1 cellular context compared by ENCODE assay signal in the genomic region with DNA sequence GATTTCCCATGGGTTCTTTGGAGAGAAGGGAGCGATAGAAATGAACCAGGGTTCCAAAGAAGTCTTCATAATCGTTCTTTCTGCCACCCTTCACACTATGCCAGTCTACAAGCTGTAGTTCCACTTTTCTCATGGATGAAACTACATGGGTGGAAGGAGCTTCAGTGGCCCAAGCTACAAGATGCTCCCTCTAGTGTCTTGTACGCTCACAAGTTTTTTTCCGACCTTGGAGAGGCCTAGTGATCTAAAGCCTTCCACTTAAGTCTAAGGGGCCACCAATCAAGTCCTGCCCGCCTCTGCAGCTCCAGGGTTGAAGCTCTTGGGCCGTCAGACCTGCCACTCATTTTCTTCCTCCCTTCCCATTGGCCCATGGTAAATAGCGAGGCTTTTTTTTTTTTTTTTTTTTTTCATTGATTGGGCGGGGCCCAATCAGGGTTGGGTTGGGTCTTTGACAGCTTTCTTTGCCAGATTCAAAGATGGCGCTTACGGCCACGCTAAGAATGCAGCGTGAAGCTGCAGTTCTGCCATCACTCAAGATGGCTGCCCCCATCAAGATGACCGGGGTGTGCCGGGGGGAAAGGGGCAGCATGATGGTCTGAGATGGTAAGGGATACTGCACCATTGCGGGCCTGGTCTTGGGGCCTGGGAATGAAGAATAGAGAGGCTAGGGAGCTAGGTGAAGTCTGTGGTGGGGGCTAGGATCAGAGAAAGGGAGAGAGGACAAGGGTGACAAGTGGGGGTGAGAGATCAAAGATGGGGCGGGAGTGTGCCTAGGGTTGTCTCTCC.
A peak's percentile ranks its signal among the peaks of the same experiment; 100 is the strongest.
TF ChIP-seq lines count a peak whose summit lies in the region.

TSS of gene TOMM40L (plus strand) at position 527 of the 786 bp plus-strand sequence. CDS start 430 bp downstream, outside the sequence.

TF ChIP-seq in K562, 482 proteins besides CTCF, POLR2A, EP300 and RAD21 (continued from another document and continues in another):
- TF ChIP-seq, protein P1, sequence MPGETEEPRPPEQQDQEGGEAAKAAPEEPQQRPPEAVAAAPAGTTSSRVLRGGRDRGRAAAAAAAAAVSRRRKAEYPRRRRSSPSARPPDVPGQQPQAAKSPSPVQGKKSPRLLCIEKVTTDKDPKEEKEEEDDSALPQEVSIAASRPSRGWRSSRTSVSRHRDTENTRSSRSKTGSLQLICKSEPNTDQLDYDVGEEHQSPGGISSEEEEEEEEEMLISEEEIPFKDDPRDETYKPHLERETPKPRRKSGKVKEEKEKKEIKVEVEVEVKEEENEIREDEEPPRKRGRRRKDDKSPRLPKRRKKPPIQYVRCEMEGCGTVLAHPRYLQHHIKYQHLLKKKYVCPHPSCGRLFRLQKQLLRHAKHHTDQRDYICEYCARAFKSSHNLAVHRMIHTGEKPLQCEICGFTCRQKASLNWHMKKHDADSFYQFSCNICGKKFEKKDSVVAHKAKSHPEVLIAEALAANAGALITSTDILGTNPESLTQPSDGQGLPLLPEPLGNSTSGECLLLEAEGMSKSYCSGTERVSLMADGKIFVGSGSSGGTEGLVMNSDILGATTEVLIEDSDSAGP (CRISPR knock-in tag; IDR thresholded peaks at IDR 0.05): no peak
- TF ChIP-seq MITF (IDR thresholded peaks at IDR 0.05): no peak
- no peak for TF ChIP-seq ZNF586 (CRISPR knock-in tag; conservative IDR thresholded peaks at IDR 0.05)
- no peak for TF ChIP-seq SMARCA4 (IDR thresholded peaks at IDR 0.05)
- no peak for TF ChIP-seq TAF15 (IDR thresholded peaks at IDR 0.05; ENCODE audit: low read depth, low read length)
- no peak for TF ChIP-seq DMBX1 (CRISPR knock-in tag; IDR thresholded peaks at IDR 0.05; ENCODE audit: borderline replicate concordance)
- TF ChIP-seq KDM1A (IDR thresholded peaks at IDR 0.05): no peak
- TF ChIP-seq, protein P2, sequence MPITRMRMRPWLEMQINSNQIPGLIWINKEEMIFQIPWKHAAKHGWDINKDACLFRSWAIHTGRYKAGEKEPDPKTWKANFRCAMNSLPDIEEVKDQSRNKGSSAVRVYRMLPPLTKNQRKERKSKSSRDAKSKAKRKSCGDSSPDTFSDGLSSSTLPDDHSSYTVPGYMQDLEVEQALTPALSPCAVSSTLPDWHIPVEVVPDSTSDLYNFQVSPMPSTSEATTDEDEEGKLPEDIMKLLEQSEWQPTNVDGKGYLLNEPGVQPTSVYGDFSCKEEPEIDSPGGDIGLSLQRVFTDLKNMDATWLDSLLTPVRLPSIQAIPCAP (CRISPR knock-in tag; IDR thresholded peaks at IDR 0.05; ENCODE audit: borderline replicate concordance): no peak
- no peak for TF ChIP-seq U2AF1 (optimal IDR thresholded peaks at IDR 0.05; ENCODE audit: low read depth, low read length)
- peak; percentile 93 for TF ChIP-seq TAF9B (IDR thresholded peaks at IDR 0.05; ENCODE audit: partially characterized antibody)
- TF ChIP-seq ZNF282 (CRISPR knock-in tag; IDR thresholded peaks at IDR 0.05): no peak
- peak; percentile 81 for TF ChIP-seq XRCC5 (IDR thresholded peaks at IDR 0.05; ENCODE audit: low read depth, low read length)
- TF ChIP-seq ZFP30 (CRISPR knock-in tag; IDR thresholded peaks at IDR 0.05; ENCODE audit: borderline replicate concordance): no peak
- TF ChIP-seq BACH1 (tag; IDR thresholded peaks at IDR 0.05): peak; percentile 51; the same call in 1 of the 2 replicates
- peak; percentile 21; the same call in 1 of the 2 replicates for TF ChIP-seq JUND (IDR thresholded peaks at IDR 0.05; ENCODE audit: borderline replicate concordance, low read depth, low read length)
- TF ChIP-seq JUND (tag; IDR thresholded peaks at IDR 0.05; ENCODE audit: borderline replicate concordance, low read depth, low read length): no peak; the same call in 2 of the 3 replicates
- no peak for TF ChIP-seq CBFB (CRISPR knock-in tag; IDR thresholded peaks at IDR 0.05)
- peak; percentile 83 for TF ChIP-seq TAF7 (tag; IDR thresholded peaks at IDR 0.05)
- TF ChIP-seq FOXO4 (CRISPR knock-in tag; IDR thresholded peaks at IDR 0.05): no peak
- no peak for TF ChIP-seq ZNF3 (CRISPR knock-in tag; IDR thresholded peaks at IDR 0.05)
- no peak for TF ChIP-seq ZNF561 (CRISPR knock-in tag; conservative IDR thresholded peaks at IDR 0.05)
- TF ChIP-seq CREBBP (IDR thresholded peaks at IDR 0.05; ENCODE audit: low read depth, low read length): no peak
- no peak for TF ChIP-seq NCOA4 (IDR thresholded peaks at IDR 0.05; ENCODE audit: partially characterized antibody)
- TF ChIP-seq CREB1 (IDR thresholded peaks at IDR 0.05): no peak
- peak; percentile 27; the same call in 1 of the 2 replicates for TF ChIP-seq CREB1 (CRISPR knock-in tag; IDR thresholded peaks at IDR 0.05)
- TF ChIP-seq, protein P3, sequence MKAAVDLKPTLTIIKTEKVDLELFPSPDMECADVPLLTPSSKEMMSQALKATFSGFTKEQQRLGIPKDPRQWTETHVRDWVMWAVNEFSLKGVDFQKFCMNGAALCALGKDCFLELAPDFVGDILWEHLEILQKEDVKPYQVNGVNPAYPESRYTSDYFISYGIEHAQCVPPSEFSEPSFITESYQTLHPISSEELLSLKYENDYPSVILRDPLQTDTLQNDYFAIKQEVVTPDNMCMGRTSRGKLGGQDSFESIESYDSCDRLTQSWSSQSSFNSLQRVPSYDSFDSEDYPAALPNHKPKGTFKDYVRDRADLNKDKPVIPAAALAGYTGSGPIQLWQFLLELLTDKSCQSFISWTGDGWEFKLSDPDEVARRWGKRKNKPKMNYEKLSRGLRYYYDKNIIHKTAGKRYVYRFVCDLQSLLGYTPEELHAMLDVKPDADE (conservative IDR thresholded peaks at IDR 0.05; ENCODE audit: control insufficient read depth, low read depth, low read length): 0 out of 2 replicates have a peak, but pooled peaks have one; percentile 53
- no peak for TF ChIP-seq ZNF121 (CRISPR knock-in tag; conservative IDR thresholded peaks at IDR 0.05)
- no peak for TF ChIP-seq SETDB1 (IDR thresholded peaks at IDR 0.05; ENCODE audit: low read length)
- peak; percentile 81 for TF ChIP-seq MXI1 (IDR thresholded peaks at IDR 0.05; ENCODE audit: low read depth, low read length)
- no peak for TF ChIP-seq ZNF408 (CRISPR knock-in tag; IDR thresholded peaks at IDR 0.05; ENCODE audit: low read depth)
- TF ChIP-seq ZZZ3 (IDR thresholded peaks at IDR 0.05): no peak
- no peak for TF ChIP-seq RUNX1 (IDR thresholded peaks at IDR 0.05; ENCODE audit: low read depth)
- peak; percentile 22; the same call in 1 of the 2 replicates for TF ChIP-seq TFAP4 (CRISPR knock-in tag; IDR thresholded peaks at IDR 0.05; ENCODE audit: borderline replicate concordance)
- no peak; the same call in 1 of the 2 replicates for TF ChIP-seq STAT5A (IDR thresholded peaks at IDR 0.05; ENCODE audit: borderline replicate concordance, low read length)
- TF ChIP-seq SP2 (IDR thresholded peaks at IDR 0.05; ENCODE audit: extremely low read depth, low read depth, low read length, poor library complexity, severe bottlenecking): peak; percentile 69
- no peak for TF ChIP-seq BRF1 (IDR thresholded peaks at IDR 0.05; ENCODE audit: borderline replicate concordance, extremely low read depth, insufficient read length)
- peak in 1 of 2 experiments; percentile 64; a peak in 1 of 4 replicates for TF ChIP-seq TEAD1 (CRISPR knock-in tag; IDR thresholded peaks at IDR 0.05)
- TF ChIP-seq, protein P4, sequence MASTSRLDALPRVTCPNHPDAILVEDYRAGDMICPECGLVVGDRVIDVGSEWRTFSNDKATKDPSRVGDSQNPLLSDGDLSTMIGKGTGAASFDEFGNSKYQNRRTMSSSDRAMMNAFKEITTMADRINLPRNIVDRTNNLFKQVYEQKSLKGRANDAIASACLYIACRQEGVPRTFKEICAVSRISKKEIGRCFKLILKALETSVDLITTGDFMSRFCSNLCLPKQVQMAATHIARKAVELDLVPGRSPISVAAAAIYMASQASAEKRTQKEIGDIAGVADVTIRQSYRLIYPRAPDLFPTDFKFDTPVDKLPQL (IDR thresholded peaks at IDR 0.05; ENCODE audit: extremely low read depth, insufficient read length): no peak
- peak in 1 of 2 experiments; percentile 61; a peak in 1 of 4 replicates for TF ChIP-seq FOXK2 (conservative IDR thresholded peaks at IDR 0.05 in 1 of 2, IDR thresholded peaks at IDR 0.05 in 1 of 2; ENCODE audit: low read depth in 2 of 2)
- peak; percentile 100 for TF ChIP-seq YY1 (IDR thresholded peaks at IDR 0.05; ENCODE audit: borderline replicate concordance in 1 of 3, control insufficient read depth in 1 of 3, extremely low read depth in 1 of 3, insufficient read depth in 3 of 3, insufficient read length in 1 of 3, insufficient replicate concordance in 2 of 3, low read depth in 1 of 3, low read length in 2 of 3)
- TF ChIP-seq ASH1L (IDR thresholded peaks at IDR 0.05; ENCODE audit: borderline replicate concordance, low read depth, partially characterized antibody): peak; percentile 89
- TF ChIP-seq KHSRP (IDR thresholded peaks at IDR 0.05): no peak
- TF ChIP-seq ZBTB9 (CRISPR knock-in tag; IDR thresholded peaks at IDR 0.05): no peak; the same call in 1 of the 2 replicates
- TF ChIP-seq, protein P5, sequence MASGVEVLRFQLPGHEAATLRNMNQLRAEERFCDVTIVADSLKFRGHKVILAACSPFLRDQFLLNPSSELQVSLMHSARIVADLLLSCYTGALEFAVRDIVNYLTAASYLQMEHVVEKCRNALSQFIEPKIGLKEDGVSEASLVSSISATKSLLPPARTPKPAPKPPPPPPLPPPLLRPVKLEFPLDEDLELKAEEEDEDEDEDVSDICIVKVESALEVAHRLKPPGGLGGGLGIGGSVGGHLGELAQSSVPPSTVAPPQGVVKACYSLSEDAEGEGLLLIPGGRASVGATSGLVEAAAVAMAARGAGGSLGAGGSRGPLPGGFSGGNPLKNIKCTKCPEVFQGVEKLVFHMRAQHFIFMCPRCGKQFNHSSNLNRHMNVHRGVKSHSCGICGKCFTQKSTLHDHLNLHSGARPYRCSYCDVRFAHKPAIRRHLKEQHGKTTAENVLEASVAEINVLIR (CRISPR knock-in tag; IDR thresholded peaks at IDR 0.05): no peak
- peak; percentile 86 for TF ChIP-seq NFYB (IDR thresholded peaks at IDR 0.05; ENCODE audit: extremely low read depth, insufficient read length)
- TF ChIP-seq HCFC1 (IDR thresholded peaks at IDR 0.05; ENCODE audit: low read depth, low read length): peak; percentile 90
- peak; percentile 57; the same call in 1 of the 2 replicates for TF ChIP-seq HLTF (IDR thresholded peaks at IDR 0.05)
- TF ChIP-seq BHLHE40 (IDR thresholded peaks at IDR 0.05; ENCODE audit: low read length): 0 out of 2 replicates have a peak, but pooled peaks have one; percentile 3
- peak; percentile 99 for TF ChIP-seq NFRKB (IDR thresholded peaks at IDR 0.05; ENCODE audit: low read depth)
- peak; percentile 82 for TF ChIP-seq ZNF175 (CRISPR knock-in tag; IDR thresholded peaks at IDR 0.05; ENCODE audit: low read depth)
- TF ChIP-seq, protein P6, sequence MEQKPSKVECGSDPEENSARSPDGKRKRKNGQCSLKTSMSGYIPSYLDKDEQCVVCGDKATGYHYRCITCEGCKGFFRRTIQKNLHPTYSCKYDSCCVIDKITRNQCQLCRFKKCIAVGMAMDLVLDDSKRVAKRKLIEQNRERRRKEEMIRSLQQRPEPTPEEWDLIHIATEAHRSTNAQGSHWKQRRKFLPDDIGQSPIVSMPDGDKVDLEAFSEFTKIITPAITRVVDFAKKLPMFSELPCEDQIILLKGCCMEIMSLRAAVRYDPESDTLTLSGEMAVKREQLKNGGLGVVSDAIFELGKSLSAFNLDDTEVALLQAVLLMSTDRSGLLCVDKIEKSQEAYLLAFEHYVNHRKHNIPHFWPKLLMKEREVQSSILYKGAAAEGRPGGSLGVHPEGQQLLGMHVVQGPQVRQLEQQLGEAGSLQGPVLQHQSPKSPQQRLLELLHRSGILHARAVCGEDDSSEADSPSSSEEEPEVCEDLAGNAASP (IDR thresholded peaks at IDR 0.05): no peak
- peak; percentile 50; the same call in 1 of the 2 replicates for TF ChIP-seq CHD2 (IDR thresholded peaks at IDR 0.05; ENCODE audit: low read depth, low read length)
- no peak for TF ChIP-seq GATAD2B (IDR thresholded peaks at IDR 0.05; ENCODE audit: borderline replicate concordance)
- TF ChIP-seq SNRNP70 (optimal IDR thresholded peaks at IDR 0.05; ENCODE audit: low read depth, low read length): no peak
- TF ChIP-seq C11orf30 (IDR thresholded peaks at IDR 0.05; ENCODE audit: low read depth): peak; percentile 71
- TF ChIP-seq CBX3 (IDR thresholded peaks at IDR 0.05; ENCODE audit: borderline replicate concordance in 1 of 2, low read length in 2 of 2): peak in 1 of 2 experiments; percentile 8; a peak in 1 of 3 replicates
